In genomic region chr16:68247400-68247799, GRCh38 we compare ENCODE assay signal across 14 cellular contexts. TPM values are rescaled to one million over a fixed set of nuclear protein-coding genes. Genes with fewer than 3 reads are reported as not detected.
DNase-seq lines count a peak whose midpoint lies in the region; ATAC-seq and TF ChIP-seq lines count a peak whose summit lies in the region.
"Had no signal": no experiment of that assay in that cellular context is flagged by ENCODE, and none has a peak within 500 bp of the region (broad histone marks: within the 10 kb centered on the region; RNA-seq: fewer than 3 reads in every experiment).

No MANE protein-coding gene starts in this region.

- no peak overlapping the region for H3K9ac ChIP-seq in SK-N-SH

- no peak for TF ChIP-seq EP300 in SK-N-SH (IDR thresholded peaks at IDR 0.05; ENCODE audit: borderline replicate concordance in 1 of 2, low read depth in 1 of 2, low read length in 1 of 2)

- ATAC-seq in SK-N-SH treated with all-trans-retinoic acid at 6 μM for 48 hours (no peak), upper lobe of right lung (peak; percentile 55)
- no peak for ATAC-seq in stimulated activated naive B cell treated with anti-CD40 and anti-IgM and Interleukin-4, amounts not matched to agents 10 μg/mL and 1 μg/mL and 100 μg/mL, for 72 hours (replicated peaks)
- ATAC-seq: Panc1 had no signal

- H3K27ac ChIP-seq in SK-N-SH (ENCODE audit: low read depth in 2 of 2, low read length in 1 of 2) (no peak overlapping the region), upper lobe of right lung (peak overlapping the region; percentile 47)

- 100% methylated on average over 1 of the region's 4 CpGs for WGBS in SK-N-SH (ENCODE audit: low lambda C conversion rate)

- H3K27ac Mint-ChIP-seq in stimulated activated naive B cell treated with anti-CD40 and anti-IgM and Interleukin-4, amounts not matched to agents 10 μg/mL and 1 μg/mL and 100 μg/mL, for 72 hours: no peak overlapping the region

- H3K4me2 ChIP-seq in SK-N-SH: peak overlapping the region; percentile 92; the same call in 1 of the 2 replicates

- H3K9me3 Mint-ChIP-seq in stimulated activated naive B cell treated with anti-CD40 and anti-IgM and Interleukin-4, amounts not matched to agents 10 μg/mL and 1 μg/mL and 100 μg/mL, for 72 hours: no peaks in the 10 kb centered on the region

- TF ChIP-seq RAD21 in SK-N-SH (IDR thresholded peaks at IDR 0.05; ENCODE audit: low read length): no peak

- TF ChIP-seq CTCF in SK-N-SH (IDR thresholded peaks at IDR 0.05) (no peak), upper lobe of right lung (IDR thresholded peaks at IDR 0.05) (no peak)

- no peaks in the 10 kb centered on the region for H3K9me3 ChIP-seq in SK-N-SH
- no peaks in the 10 kb centered on the region for H3K9me3 ChIP-seq in upper lobe of right lung

- H4K20me1 ChIP-seq in SK-N-SH (ENCODE audit: insufficient read depth): no peaks in the 10 kb centered on the region

- no peaks in the 10 kb centered on the region for H3K27me3 Mint-ChIP-seq in stimulated activated naive B cell treated with anti-CD40 and anti-IgM and Interleukin-4, amounts not matched to agents 10 μg/mL and 1 μg/mL and 100 μg/mL, for 72 hours

- no peak for DNase-seq in SK-N-SH
- peak; percentile 63 for DNase-seq in cerebellum (ENCODE audit: low spot score)
- DNase-seq in myocyte (ENCODE audit: low read depth): peak; percentile 79
- DNase-seq in upper lobe of right lung: no peak
- DNase-seq in NCI-H1092 (lab: John Stamatoyannopoulos, UW): no peak
- DNase-seq in DMS 273 treated with DMSO at 0.1 percent for 48 hours (lab: John Stamatoyannopoulos, UW): no peak
- no peak for DNase-seq in stimulated activated naive B cell treated with anti-CD40 and anti-IgM and Interleukin-4, amounts not matched to agents 10 μg/mL and 1 μg/mL and 100 μg/mL, for 72 hours
- DNase-seq: activated naive CD4-positive, alpha-beta T cell treated with anti-CD3 and anti-CD28 coated beads, Interleukin-2, amount 50 U/mL, for 16 hours; Calu3; NCI-H2227 treated with DMSO at 0.1 percent for 48 hours; T-helper 9 cell; trophoblast cell had no signal

- H3K36me3 ChIP-seq in SK-N-SH (replicated peaks in 1 of 2; ENCODE audit: control insufficient read depth in 1 of 2, insufficient read depth in 2 of 2, low read length in 1 of 2): peaks cover 0 to 5% of the 10 kb centered on the region in 2 experiments
- peaks cover 30% of the 10 kb centered on the region for H3K36me3 ChIP-seq in upper lobe of right lung

- H3K27me3 ChIP-seq in SK-N-SH (ENCODE audit: insufficient read depth) (no peaks in the 10 kb centered on the region), upper lobe of right lung (no peaks in the 10 kb centered on the region)

- H3K4me1 ChIP-seq in SK-N-SH (ENCODE audit: control insufficient read depth in 1 of 2, insufficient read depth in 2 of 2, low read depth in 1 of 2, low read length in 1 of 2) (peaks cover 7 to 15% of the 10 kb centered on the region in 2 experiments; a peak in 2 of 4 replicates), upper lobe of right lung (peaks cover 22% of the 10 kb centered on the region)

- intact Hi-C loops in upper lobe of right lung (cut with DNase I): loop anchor here (10.0 kb wide), 1 partner anchor 887 kb away; the partner anchor contains the start of genes CHTF8 and UTP4

- H3K79me2 ChIP-seq in SK-N-SH (ENCODE audit: insufficient read depth): peaks cover 13% of the 10 kb centered on the region

- no peak overlapping the region for H3K4me3 Mint-ChIP-seq in stimulated activated naive B cell treated with anti-CD40 and anti-IgM and Interleukin-4, amounts not matched to agents 10 μg/mL and 1 μg/mL and 100 μg/mL, for 72 hours

- CTCF ChIA-PET in SK-N-SH (lab: Yijun Ruan, JAX): interaction anchor here (3.3 to 9.0 kb wide), 2 partner anchors 15 to 16 kb away, joined by 22 to 92 read pairs; partner anchors contain the start of gene SLC7A6

- POLR2A ChIA-PET in SK-N-SH (lab: Yijun Ruan, JAX): no interaction called here

- no peak overlapping the region for H2AFZ ChIP-seq in SK-N-SH (ENCODE audit: low read depth)

- no peaks in the 10 kb centered on the region for H3K9me2 ChIP-seq in SK-N-SH

- H3F3A ChIP-seq in SK-N-SH (replicated peaks; ENCODE audit: insufficient read depth): no peaks in the 10 kb centered on the region

- peaks cover 29 to 60% of the 10 kb centered on the region in 2 donors for H3K4me1 Mint-ChIP-seq in stimulated activated naive B cell treated with anti-CD40 and anti-IgM and Interleukin-4, amounts not matched to agents 10 μg/mL and 1 μg/mL and 100 μg/mL, for 72 hours

- H3K36me3 Mint-ChIP-seq in stimulated activated naive B cell treated with anti-CD40 and anti-IgM and Interleukin-4, amounts not matched to agents 10 μg/mL and 1 μg/mL and 100 μg/mL, for 72 hours: peaks cover 13 to 21% of the 10 kb centered on the region in 2 donors

- H3K4me3 ChIP-seq in SK-N-SH (ENCODE audit: low read depth in 2 of 2, low read length in 1 of 2): no peak overlapping the region
- peak overlapping the region; percentile 0 for H3K4me3 ChIP-seq in upper lobe of right lung

TF ChIP-seq in SK-N-SH, 30 proteins besides CTCF, POLR2A, EP300 and RAD21 (continues in another document):
- no peak for TF ChIP-seq MAX (IDR thresholded peaks at IDR 0.05; ENCODE audit: low read depth)
- TF ChIP-seq CHD2 (IDR thresholded peaks at IDR 0.05; ENCODE audit: low read length, partially characterized antibody): no peak
- no peak for TF ChIP-seq USF1 (IDR thresholded peaks at IDR 0.05; ENCODE audit: borderline replicate concordance, low read depth)
- no peak for TF ChIP-seq YY1 (IDR thresholded peaks at IDR 0.05; ENCODE audit: low read depth)
- TF ChIP-seq USF2 (IDR thresholded peaks at IDR 0.05; ENCODE audit: borderline replicate concordance, low read depth, low read length): no peak
- TF ChIP-seq TCF12 (IDR thresholded peaks at IDR 0.05): no peak
- no peak for TF ChIP-seq RFX5 (IDR thresholded peaks at IDR 0.05; ENCODE audit: low read length)

TF ChIP-seq in SK-N-SH treated with all-trans-retinoic acid at 6 μM for 48 hours, 23 proteins besides CTCF, POLR2A, EP300 and RAD21:
- no peak for TF ChIP-seq CSDC2 (CRISPR knock-in tag; IDR thresholded peaks at IDR 0.05)
- TF ChIP-seq, protein P1, sequence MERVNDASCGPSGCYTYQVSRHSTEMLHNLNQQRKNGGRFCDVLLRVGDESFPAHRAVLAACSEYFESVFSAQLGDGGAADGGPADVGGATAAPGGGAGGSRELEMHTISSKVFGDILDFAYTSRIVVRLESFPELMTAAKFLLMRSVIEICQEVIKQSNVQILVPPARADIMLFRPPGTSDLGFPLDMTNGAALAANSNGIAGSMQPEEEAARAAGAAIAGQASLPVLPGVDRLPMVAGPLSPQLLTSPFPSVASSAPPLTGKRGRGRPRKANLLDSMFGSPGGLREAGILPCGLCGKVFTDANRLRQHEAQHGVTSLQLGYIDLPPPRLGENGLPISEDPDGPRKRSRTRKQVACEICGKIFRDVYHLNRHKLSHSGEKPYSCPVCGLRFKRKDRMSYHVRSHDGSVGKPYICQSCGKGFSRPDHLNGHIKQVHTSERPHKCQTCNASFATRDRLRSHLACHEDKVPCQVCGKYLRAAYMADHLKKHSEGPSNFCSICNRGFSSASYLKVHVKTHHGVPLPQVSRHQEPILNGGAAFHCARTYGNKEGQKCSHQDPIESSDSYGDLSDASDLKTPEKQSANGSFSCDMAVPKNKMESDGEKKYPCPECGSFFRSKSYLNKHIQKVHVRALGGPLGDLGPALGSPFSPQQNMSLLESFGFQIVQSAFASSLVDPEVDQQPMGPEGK (CRISPR knock-in tag; IDR thresholded peaks at IDR 0.05; ENCODE audit: borderline replicate concordance): no peak
- no peak for TF ChIP-seq ISL1 (CRISPR knock-in tag; IDR thresholded peaks at IDR 0.05)

RNA-seq across cellular contexts. Expression of gene PLA2G15, which starts 2.2 kb away (rescaled TPM):
- polyA plus RNA-seq in SK-N-SH (2012; rRNA removed): 22.0 and 23.9 TPM in 2 replicates
- polyA plus RNA-seq in SK-N-SH (2012; cell fraction: cytosol; rRNA removed): 9.9 and 15.9 TPM in 2 replicates
- 26.9 and 27.4 TPM in 2 replicates for polyA plus RNA-seq in SK-N-SH (2012; cell fraction: nucleus; rRNA removed)
- 13.2 TPM for total RNA-seq in cerebellum
- 127 and 180 TPM in 2 replicates for total RNA-seq in myocyte
- polyA plus RNA-seq in myocyte (2012): 72.6 TPM
- total RNA-seq in upper lobe of right lung: 30.4 TPM

RNA-seq across cellular contexts. Expression of gene ESRP2, which starts 11.5 kb away (rescaled TPM):
- polyA plus RNA-seq in SK-N-SH (2012; rRNA removed): 0.07 and 0.39 TPM in 2 replicates
- 0.03 TPM in 2 replicates for polyA plus RNA-seq in SK-N-SH (2012; cell fraction: cytosol; rRNA removed)
- 0.46 and 0.50 TPM in 2 replicates for polyA plus RNA-seq in SK-N-SH (2012; cell fraction: nucleus; rRNA removed)
- total RNA-seq in cerebellum: not detected
- total RNA-seq in myocyte: 0.11 TPM in 1 of 2 replicates, not detected in the other
- 0.35 TPM for polyA plus RNA-seq in myocyte (2012)
- 61.0 TPM for total RNA-seq in upper lobe of right lung

RNA-seq across cellular contexts. Expression of gene SLC7A6, which starts 16.9 kb away (rescaled TPM):
- 19.0 and 37.3 TPM in 2 replicates for polyA plus RNA-seq in SK-N-SH (2012; rRNA removed)
- polyA plus RNA-seq in SK-N-SH (2012; cell fraction: cytosol; rRNA removed): 12.8 and 13.7 TPM in 2 replicates
- 71.5 and 122 TPM in 2 replicates for polyA plus RNA-seq in SK-N-SH (2012; cell fraction: nucleus; rRNA removed)
- total RNA-seq in cerebellum (26.7 TPM), myocyte (28.0 and 36.4 TPM in 2 replicates), upper lobe of right lung (61.9 TPM)
- polyA plus RNA-seq in myocyte (2012): 24.6 TPM

Comparison
In these comparisons a context has a peak if more than half of its experiments do, and no peak if none do; other contexts are left out.
1. DNase-seq: peak in cerebellum (single experiment) and myocyte (single experiment); none in SK-N-SH (single experiment), upper lobe of right lung (single experiment), NCI-H1092 (single experiment), DMS 273 treated with DMSO at 0.1 percent for 48 hours (single experiment) and stimulated activated naive B cell treated with anti-CD40 and anti-IgM and Interleukin-4, amounts not matched to agents 10 μg/mL and 1 μg/mL and 100 μg/mL, for 72 hours (single experiment).
2. RNA of gene ESRP2, which starts 11.5 kb away (total RNA-seq): 61.0 TPM in upper lobe of right lung (single experiment); not detected in cerebellum (single experiment) and 0.11 TPM in myocyte; every median in the first group is over 10 times any median in the second.